13 cellular contexts compared by ENCODE assay signal in the genomic region with DNA sequence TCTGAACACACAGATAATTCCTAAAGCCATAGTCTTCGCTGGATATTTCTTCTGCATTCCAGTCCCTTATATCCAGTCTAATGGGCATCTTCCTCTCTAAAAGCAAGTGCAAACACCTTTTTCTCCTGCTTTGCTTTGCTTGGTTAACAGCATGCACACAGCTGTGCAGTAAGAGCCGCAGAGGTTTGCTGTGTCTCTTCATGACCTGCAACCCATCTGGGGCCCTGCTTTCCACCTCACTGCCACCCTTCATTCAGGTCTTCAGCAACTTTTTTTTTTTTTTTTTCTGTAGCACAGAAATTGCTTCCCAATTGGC. TPM values are rescaled to one million over a fixed set of nuclear protein-coding genes. Genes with fewer than 3 reads are reported as not detected.
DNase-seq lines count a peak whose midpoint lies in the region; TF ChIP-seq lines count a peak whose summit lies in the region.
"Had no signal": no experiment of that assay in that cellular context is flagged by ENCODE, and none has a peak within 500 bp of the region (broad histone marks: within the 10 kb centered on the region; RNA-seq: fewer than 3 reads in every experiment).

No MANE protein-coding gene starts in this region.

- H3K27me3 ChIP-seq in breast epithelium (no peaks in the 10 kb centered on the region), muscle layer of duodenum (ENCODE audit: low read depth, low read length) (no peaks in the 10 kb centered on the region), tibial artery (no peaks in the 10 kb centered on the region)

- H3K4me3 Mint-ChIP-seq in MCF 10A (ENCODE audit: unreplicated experiment) (no peak overlapping the region), chondrocyte (ENCODE audit: unreplicated experiment) (no peak overlapping the region)
- H3K4me3 Mint-ChIP-seq: activated CD8-positive, alpha-beta T cell treated with anti-CD3 and anti-CD28 coated beads, Interleukin-2, amount 10 ng/mL, durations not matched to agents 7 days and 5 days; activated naive CD4-positive, alpha-beta T cell treated with anti-CD3 and anti-CD28 coated beads, Interleukin-2, amount 50 U/mL, for 24 hours; GM23338 had no signal

- peaks cover 12% of the 10 kb centered on the region for H3K36me3 Mint-ChIP-seq in MCF 10A (ENCODE audit: insufficient read depth, unreplicated experiment)
- peaks cover 9% of the 10 kb centered on the region for H3K36me3 Mint-ChIP-seq in chondrocyte (ENCODE audit: low read depth)

- TF ChIP-seq POLR2A in breast epithelium (IDR thresholded peaks at IDR 0.05) = no peak

- H3K27ac Mint-ChIP-seq in MCF 10A (ENCODE audit: low read depth, unreplicated experiment) (no peak overlapping the region), chondrocyte (ENCODE audit: unreplicated experiment) (no peak overlapping the region)
- H3K27ac Mint-ChIP-seq: activated CD8-positive, alpha-beta T cell treated with anti-CD3 and anti-CD28 coated beads, Interleukin-2, amount 10 ng/mL, durations not matched to agents 7 days and 5 days; GM23338 had no signal

- POLR2A ChIA-PET in MCF 10A (lab: Yijun Ruan, JAX) = no interaction called here

- intact Hi-C loops in breast epithelium (cut with DNase I; ENCODE audit: low total_unique reads) = no loop called here
- intact Hi-C loops in MCF 10A (cut with micrococcal nuclease) = no loop called here
- intact Hi-C loops in tibial artery (cut with DNase I; ENCODE audit: low total_unique reads) = no loop called here

- H3K27ac ChIP-seq in breast epithelium (peak overlapping the region; percentile 82 to 84), muscle layer of duodenum (ENCODE audit: low read length) (peak overlapping the region; percentile 52), tibial artery (peak overlapping the region; percentile 10 to 80)

- no peaks in the 10 kb centered on the region for H3K9me3 Mint-ChIP-seq in MCF 10A (ENCODE audit: unreplicated experiment)
- no peaks in the 10 kb centered on the region for H3K9me3 Mint-ChIP-seq in chondrocyte (ENCODE audit: low read depth)
- H3K9me3 Mint-ChIP-seq: activated naive CD4-positive, alpha-beta T cell treated with anti-CD3 and anti-CD28 coated beads, Interleukin-2, amount 50 U/mL, for 24 hours; dendritic cell treated with granulocyte-macrophage colony-stimulating factor and Interleukin-4, amounts not matched to agents 40 ng/mL and 50 ng/mL, for 4 days; GM23338 had no signal

- H3K36me3 ChIP-seq in breast epithelium = no peaks in the 10 kb centered on the region
- H3K36me3 ChIP-seq in muscle layer of duodenum (ENCODE audit: control insufficient read depth in 1 of 2, insufficient read depth in 2 of 2, low read length in 2 of 2) = no peaks in the 10 kb centered on the region
- H3K36me3 ChIP-seq in tibial artery = peaks cover 0 to 15% (median 2%) of the 10 kb centered on the region in 3 donors

- no peak for TF ChIP-seq CTCF in breast epithelium (IDR thresholded peaks at IDR 0.05)
- TF ChIP-seq CTCF in MCF 10A (IDR thresholded peaks at IDR 0.05; ENCODE audit: unreplicated experiment) = no peak
- no peak for TF ChIP-seq CTCF in tibial artery (IDR thresholded peaks at IDR 0.05)
- no peak for TF ChIP-seq CTCF in chondrocyte (IDR thresholded peaks at IDR 0.05)

- DNase-seq in breast epithelium (ENCODE audit: low spot score in 2 of 2) (no peak), MCF 10A (ENCODE audit: unreplicated experiment) (no peak), dermis blood vessel endothelial cell (peak; percentile 36), tibial artery (no peak), superior temporal gyrus (ENCODE audit: extremely low spot score) (no peak), chondrocyte (ENCODE audit: low spot score) (no peak)
- no peak for DNase-seq in stimulated activated CD4-positive, alpha-beta T cell treated with anti-CD3 and anti-CD28 coated beads, Interleukin-1b, Interleukin-23, amount 100 ng/mL, for 48 hours
- DNase-seq: activated CD8-positive, alpha-beta T cell treated with anti-CD3 and anti-CD28 coated beads, Interleukin-2, amount 10 ng/mL, durations not matched to agents 7 days and 5 days; MM.1S had no signal

- H3K9me3 ChIP-seq in breast epithelium = no peaks in the 10 kb centered on the region
- no peaks in the 10 kb centered on the region for H3K9me3 ChIP-seq in muscle layer of duodenum (ENCODE audit: control insufficient read depth in 1 of 2, low read length in 2 of 2)
- H3K9me3 ChIP-seq in tibial artery = no peaks in the 10 kb centered on the region

- H3K4me1 ChIP-seq in breast epithelium (peaks cover 4 to 30% of the 10 kb centered on the region in 2 donors), muscle layer of duodenum (ENCODE audit: control insufficient read depth in 1 of 2, insufficient read depth in 2 of 2, low read length in 2 of 2) (peaks cover 12 to 17% of the 10 kb centered on the region in 2 donors), tibial artery (peaks cover 3 to 99% (median 70%) of the 10 kb centered on the region in 4 donors)

- H3K4me1 Mint-ChIP-seq in MCF 10A (ENCODE audit: insufficient read depth, unreplicated experiment) (peaks cover 17% of the 10 kb centered on the region), chondrocyte (ENCODE audit: low read depth) (peaks cover 83% of the 10 kb centered on the region)

- CTCF ChIA-PET in MCF 10A (lab: Yijun Ruan, JAX) = no interaction called here

- H3K27me3 Mint-ChIP-seq in MCF 10A (ENCODE audit: insufficient read depth, unreplicated experiment) = no peaks in the 10 kb centered on the region
- no peaks in the 10 kb centered on the region for H3K27me3 Mint-ChIP-seq in chondrocyte (ENCODE audit: low read depth)
- H3K27me3 Mint-ChIP-seq: activated naive CD4-positive, alpha-beta T cell treated with anti-CD3 and anti-CD28 coated beads, Interleukin-2, amount 50 U/mL, for 24 hours had no signal

- H3K4me3 ChIP-seq in breast epithelium (no peak overlapping the region), muscle layer of duodenum (ENCODE audit: low read depth in 1 of 2, low read length in 2 of 2) (no peak overlapping the region), tibial artery (no peak overlapping the region)
- H3K4me3 ChIP-seq: GM23338 had no signal

- no TSS peak for BruUV-seq in MCF 10A (replicated peaks; lab: Mats Ljungman, UMichigan)

RNA-seq across cellular contexts. Expression of gene NEDD9, which starts 14.4 kb away (rescaled TPM):
- total RNA-seq in breast epithelium (100 to 1,000 TPM in 1 of 3 donors, 10 to 100 TPM in 2; 41.4 to 108 (median 79.2) TPM), MCF 10A (2022) (2.2 and 4.4 TPM in 2 replicates), dermis blood vessel endothelial cell (158 and 173 TPM in 2 replicates), chondrocyte (23.2 to 42.0 TPM (median 25.2 TPM) in 3 replicates)
